Comparison of ENCODE assay signal across 14 cellular contexts in the genomic region with DNA sequence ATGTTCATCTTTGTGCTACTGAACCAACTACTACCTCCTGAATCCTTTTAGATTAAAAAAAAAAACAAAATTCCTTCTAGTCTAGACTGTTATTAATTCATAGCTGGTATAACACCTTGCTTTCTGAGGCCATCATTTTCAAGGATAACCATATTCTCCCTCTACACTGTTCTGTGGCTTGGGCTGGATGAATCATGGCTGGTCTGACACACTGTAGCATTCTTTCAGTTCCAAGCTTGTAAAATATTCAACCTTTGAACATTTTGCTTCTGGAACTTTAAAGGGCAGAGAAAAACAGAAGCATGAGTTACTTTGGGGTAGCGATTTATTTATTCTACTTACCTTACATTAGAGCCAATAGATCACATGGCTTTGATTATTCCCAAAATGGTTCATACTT. TPM values are rescaled to one million over a fixed set of nuclear protein-coding genes. Genes with fewer than 3 reads are reported as not detected.
A peak's percentile ranks its signal among the peaks of the same experiment; 100 is the strongest.
DNase-seq lines count a peak whose midpoint lies in the region; ATAC-seq and TF ChIP-seq lines count a peak whose summit lies in the region.
"Had no signal": no experiment of that assay in that cellular context is flagged by ENCODE, and none has a peak within 500 bp of the region (broad histone marks: within the 10 kb centered on the region; RNA-seq: fewer than 3 reads in every experiment).

No MANE protein-coding gene starts in this region.

- CTCF ChIA-PET in BJ (lab: Yijun Ruan, JAX): interaction anchor here (0.6 to 2.5 kb wide), 5 partner anchors 16 to 273 kb away, joined by 3 to 7 read pairs (median 3); no protein-coding TSS in a partner anchor

- POLR2A ChIA-PET in BJ (lab: Charles Lee): no interaction called here

- DNase-seq in BJ (ENCODE audit: low read depth): peak; percentile 20
- peak; percentile 17 for DNase-seq in HK-2 (ENCODE audit: unreplicated experiment)
- peak; percentile 66 for DNase-seq in astrocyte of the spinal cord (ENCODE audit: low read depth, low spot score)
- no peak for DNase-seq in left lung
- no peak for DNase-seq in NCI-H1694 treated with DMSO at 0.1 percent for 48 hours (lab: John Stamatoyannopoulos, UW)
- DNase-seq in AML-193 (lab: John Stamatoyannopoulos, UW): no peak
- DNase-seq in NCI-H2081 (lab: John Stamatoyannopoulos, UW): no peak
- DNase-seq: activated B cell treated with CpG ODN at 0.5 μM for 24 hours; activated naive CD4-positive, alpha-beta T cell; effector memory CD4-positive, alpha-beta T cell; naive thymus-derived CD4-positive, alpha-beta T cell; SHP77; stimulated activated naive B cell treated with anti-CD40 and anti-IgM and Interleukin-4, amounts not matched to agents 10 μg/mL and 1 μg/mL and 100 μg/mL, for 72 hours had no signal

- no peak overlapping the region for H3K27ac ChIP-seq in left lung

- intact Hi-C loops in left lung (cut with DNase I): no loop called here

- H3K27me3 ChIP-seq in BJ (ENCODE audit: control insufficient read depth, insufficient read depth, low read length) (no peaks in the 10 kb centered on the region), left lung (no peaks in the 10 kb centered on the region)

- H3K36me3 ChIP-seq in BJ (ENCODE audit: control insufficient read depth, insufficient read depth, low read length) (no peaks in the 10 kb centered on the region), left lung (no peaks in the 10 kb centered on the region)

- peaks cover 0 to 23% of the 10 kb centered on the region in 2 donors for H3K4me1 ChIP-seq in left lung

- H3K4me3 ChIP-seq in BJ (ENCODE audit: low read depth, low read length) (no peak overlapping the region), astrocyte of the spinal cord (ENCODE audit: low read depth, low read length) (no peak overlapping the region), left lung (no peak overlapping the region)

- ATAC-seq in left lung: peak; percentile 24
- ATAC-seq in HG03460 (IDR thresholded peaks at IDR 0.05; ENCODE audit: unreplicated experiment): no peak
- ATAC-seq: naive thymus-derived CD4-positive, alpha-beta T cell; stimulated activated naive B cell treated with anti-CD40 and anti-IgM and Interleukin-4, amounts not matched to agents 10 μg/mL and 1 μg/mL and 100 μg/mL, for 72 hours had no signal

- no peaks in the 10 kb centered on the region for H3K9me3 ChIP-seq in left lung

- no peak for TF ChIP-seq CTCF in BJ (IDR thresholded peaks at IDR 0.05; ENCODE audit: insufficient read depth, low read depth, low read length)
- no peak for TF ChIP-seq CTCF in astrocyte of the spinal cord (IDR thresholded peaks at IDR 0.05; ENCODE audit: low read depth, low read length)
- TF ChIP-seq CTCF in left lung (IDR thresholded peaks at IDR 0.05): no peak

- in situ Hi-C loops in astrocyte of the spinal cord (cut with HindIII; ENCODE audit: low sequenced_read_pairs): no loop called here

RNA-seq across cellular contexts. Expression of a gene that starts 7.6 kb away (rescaled TPM):
- 2.9 and 4.5 TPM in 2 replicates for polyA plus RNA-seq in BJ (2011; rRNA removed)
- 2.1 and 2.2 TPM in 2 replicates for polyA minus RNA-seq in BJ (2011; rRNA and poly(A)+ RNA removed)
- total RNA-seq in left lung: 10 to 100 TPM in 1 of 2 donors, 1 to 10 TPM in 1; 8.2 to 15.0 TPM

RNA-seq across cellular contexts. Expression of a gene that starts 8.8 kb away (rescaled TPM):
- 8.4 and 12.1 TPM in 2 replicates for polyA plus RNA-seq in BJ (2011; rRNA removed)
- polyA minus RNA-seq in BJ (2011; rRNA and poly(A)+ RNA removed): 6.2 and 7.4 TPM in 2 replicates
- total RNA-seq in left lung: 10 to 100 TPM; 12.3 to 19.2 TPM

Comparison
In these comparisons a context has a peak if more than half of its experiments do, and no peak if none do; other contexts are left out.
1. DNase-seq: peak in BJ (single experiment), HK-2 (single experiment) and astrocyte of the spinal cord (single experiment); none in left lung (0 of 2), NCI-H1694 treated with DMSO at 0.1 percent for 48 hours (single experiment), AML-193 (0 of 2) and NCI-H2081 (0 of 2).